Comparison of ENCODE assay signal across 12 cellular contexts in the genomic region with DNA sequence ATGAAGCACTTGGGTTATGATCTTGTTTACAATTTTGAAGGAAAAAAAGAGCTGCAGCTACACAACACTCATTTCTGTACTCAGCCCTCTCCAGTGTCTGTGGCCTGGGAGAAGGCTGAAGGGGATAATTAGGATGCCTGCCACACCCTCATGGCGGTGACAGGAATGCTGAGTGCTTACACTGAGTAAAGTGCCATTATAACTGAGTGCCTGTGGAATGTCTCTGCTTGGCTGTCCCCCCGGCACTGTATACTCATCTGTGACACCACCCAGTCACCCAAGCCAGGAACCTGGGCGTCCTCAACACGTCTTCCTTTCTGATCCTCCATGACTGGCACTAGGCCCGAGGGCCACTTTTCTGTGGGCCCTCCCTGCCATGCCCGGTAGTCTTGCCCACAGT. TPM values are rescaled to one million over a fixed set of nuclear protein-coding genes. Genes with fewer than 3 reads are reported as not detected.
DNase-seq lines count a peak whose midpoint lies in the region; ATAC-seq and TF ChIP-seq lines count a peak whose summit lies in the region.
"Had no signal": no experiment of that assay in that cellular context is flagged by ENCODE, and none has a peak within 500 bp of the region (broad histone marks: within the 10 kb centered on the region; RNA-seq: fewer than 3 reads in every experiment).

No MANE protein-coding gene starts in this region.

- H3F3A ChIP-seq in MM.1S (ENCODE audit: insufficient read depth, low read length), result peaks cover 17% of the 10 kb centered on the region

- H3K4me1 ChIP-seq in right atrium auricular region (peaks cover 0 to 34% of the 10 kb centered on the region in 2 donors), uterus (peaks cover 4 to 7% of the 10 kb centered on the region in 2 donors), MM.1S (ENCODE audit: low read length) (peaks cover 14% of the 10 kb centered on the region)

- H3K27ac ChIP-seq in right atrium auricular region (peak overlapping the region; percentile 31 to 57), uterus (no peak overlapping the region), MM.1S (ENCODE audit: low read length) (no peak overlapping the region)
- H3K27ac ChIP-seq: WERI-Rb-1 had no signal

- H3K9ac ChIP-seq in MM.1S (ENCODE audit: low read length), result no peak overlapping the region

- no peaks in the 10 kb centered on the region for H4K20me1 ChIP-seq in MM.1S (ENCODE audit: insufficient read depth, low read length)

- DNase-seq in Right ventricle myocardium inferior (ENCODE audit: missing footprints), result peak; percentile 84
- DNase-seq in cardiac septum (ENCODE audit: low spot score), result no peak
- DNase-seq in NCI-H510A treated with DMSO at 0.1 percent for 48 hours (lab: John Stamatoyannopoulos, UW), result peak; percentile 84
- peak; percentile 75 for DNase-seq in right atrium auricular region (ENCODE audit: low spot score)
- DNase-seq in uterus, result no peak
- DNase-seq in MM.1S, result no peak
- DNase-seq in HuH-7.5 (ENCODE audit: low spot score), result no peak
- no peak for DNase-seq in activated CD8-positive, alpha-beta memory T cell treated with anti-CD3 and anti-CD28 coated beads, Interleukin-2, amount 50 U/mL, for 48 hours
- DNase-seq: ACHN; activated T-cell treated with anti-CD3 and anti-CD28 coated beads, Interleukin-2, amount 50 U/mL, for 1 hour; NCI-H2171 treated with DMSO at 0.1 percent for 48 hours; WERI-Rb-1 had no signal

- no peak overlapping the region for H2AFZ ChIP-seq in MM.1S (ENCODE audit: low read length)

- no peak overlapping the region for H3K4me2 ChIP-seq in MM.1S (ENCODE audit: low read depth, low read length)

- no peaks in the 10 kb centered on the region for H3K27me3 ChIP-seq in right atrium auricular region
- no peaks in the 10 kb centered on the region for H3K27me3 ChIP-seq in uterus
- no peaks in the 10 kb centered on the region for H3K27me3 ChIP-seq in MM.1S (replicated peaks; ENCODE audit: insufficient read depth, low read length)

- peaks cover 13% of the 10 kb centered on the region for H3K79me2 ChIP-seq in MM.1S (ENCODE audit: low read length)

- H3K9me3 ChIP-seq in right atrium auricular region, result no peaks in the 10 kb centered on the region
- H3K9me3 ChIP-seq in uterus, result no peaks in the 10 kb centered on the region
- no peaks in the 10 kb centered on the region for H3K9me3 ChIP-seq in MM.1S (replicated peaks; ENCODE audit: insufficient read depth, low read length)

- H3K4me3 ChIP-seq in right atrium auricular region, result no peak overlapping the region
- H3K4me3 ChIP-seq in uterus, result no peak overlapping the region
- H3K4me3 ChIP-seq in MM.1S (ENCODE audit: low read length), result no peak overlapping the region

- no peak for TF ChIP-seq POLR2A in uterus (IDR thresholded peaks at IDR 0.05)

- peak; percentile 74 for ATAC-seq in Right ventricle myocardium inferior

- TF ChIP-seq CTCF in right atrium auricular region (IDR thresholded peaks at IDR 0.05) (no peak), uterus (IDR thresholded peaks at IDR 0.05) (no peak), MM.1S (IDR thresholded peaks at IDR 0.05; ENCODE audit: low read length) (no peak)

- H3K36me3 ChIP-seq in right atrium auricular region, result no peaks in the 10 kb centered on the region
- H3K36me3 ChIP-seq in uterus, result no peaks in the 10 kb centered on the region
- no peaks in the 10 kb centered on the region for H3K36me3 ChIP-seq in MM.1S (replicated peaks; ENCODE audit: insufficient read depth, low read length)

- no peaks in the 10 kb centered on the region for H3K9me2 ChIP-seq in MM.1S (replicated peaks; ENCODE audit: insufficient read depth, low read length)

- intact Hi-C loops in Right ventricle myocardium inferior (cut with DNase I), result no loop called here
- intact Hi-C loops in cardiac septum (cut with DNase I), result no loop called here
- intact Hi-C loops in uterus (cut with DNase I; ENCODE audit: low total_unique reads), result no loop called here

RNA-seq across cellular contexts. Expression of gene MRPL38, which starts 3.5 kb away (rescaled TPM):
- total RNA-seq in Right ventricle myocardium inferior (115 TPM), cardiac septum (76.3 TPM), right atrium auricular region (10 to 100 TPM; 27.2 to 36.4 TPM), uterus (10 to 100 TPM; 32.3 to 99.8 (median 47.8) TPM)

RNA-seq across cellular contexts. Expression of gene TRIM65, which starts 11.4 kb away (rescaled TPM):
- total RNA-seq in Right ventricle myocardium inferior, result 11.3 TPM
- 12.1 TPM for total RNA-seq in cardiac septum
- 1 to 10 TPM; 7.0 to 9.8 TPM for total RNA-seq in right atrium auricular region
- 10 to 100 TPM; 20.0 to 36.9 (median 30.1) TPM for total RNA-seq in uterus

RNA-seq across cellular contexts. Expression of gene TRIM47, which starts 29.8 kb away (rescaled TPM):
- total RNA-seq in Right ventricle myocardium inferior (39.4 TPM), cardiac septum (39.5 TPM), right atrium auricular region (10 to 100 TPM; 16.8 to 24.8 TPM), uterus (10 to 100 TPM in 3 of 4 donors, 1 to 10 TPM in 1; 6.8 to 70.1 (median 19.0) TPM)

RNA-seq across cellular contexts. Expression of gene FBF1, which starts 32.6 kb away (rescaled TPM):
- total RNA-seq in Right ventricle myocardium inferior (3.5 TPM), cardiac septum (5.2 TPM), right atrium auricular region (1 to 10 TPM; 3.8 to 6.3 TPM), uterus (10 to 100 TPM; 11.0 to 16.5 (median 14.2) TPM)

RNA-seq across cellular contexts. Expression of gene WBP2, which starts 53.1 kb away (rescaled TPM):
- total RNA-seq in Right ventricle myocardium inferior (151 TPM), cardiac septum (129 TPM), right atrium auricular region (100 to 1,000 TPM in 1 of 2 donors, 10 to 100 TPM in 1; 100.0 to 163 TPM), uterus (100 to 1,000 TPM in 1 of 4 donors, 10 to 100 TPM in 3; 19.7 to 115 (median 34.5) TPM)

Comparison
In these comparisons a context has a peak if more than half of its experiments do, and no peak if none do; other contexts are left out.
1. DNase-seq: peak in Right ventricle myocardium inferior (single experiment), NCI-H510A treated with DMSO at 0.1 percent for 48 hours (single experiment) and right atrium auricular region (single experiment); none in cardiac septum (single experiment), uterus (0 of 2), MM.1S (single experiment), HuH-7.5 (single experiment) and activated CD8-positive, alpha-beta memory T cell treated with anti-CD3 and anti-CD28 coated beads, Interleukin-2, amount 50 U/mL, for 48 hours (single experiment).
2. H3K27ac ChIP-seq: peak in right atrium auricular region (2 of 2); none in uterus (0 of 2) and MM.1S (single experiment).